Comparison of ENCODE assay signal across 9 cellular contexts in the genomic region with DNA sequence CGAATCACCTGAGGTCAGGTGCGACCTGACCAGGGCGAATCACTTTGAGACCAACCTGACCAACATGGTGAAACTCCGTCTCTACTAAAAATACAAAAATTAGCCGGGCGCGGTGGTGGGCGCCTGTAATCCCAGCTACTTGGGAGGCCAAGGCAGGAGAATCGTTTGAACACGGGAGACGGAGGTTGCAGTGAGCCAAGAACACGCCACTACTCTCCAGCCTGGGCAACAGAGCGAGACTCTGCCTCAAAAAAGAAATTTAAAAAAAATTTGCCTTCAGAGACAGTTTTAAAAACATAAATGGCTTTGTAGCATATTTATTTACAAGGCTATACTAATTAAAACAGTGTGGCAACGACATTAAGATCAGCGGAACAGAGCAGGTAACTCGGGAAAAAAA. TPM values are rescaled to one million over a fixed set of nuclear protein-coding genes. Genes with fewer than 3 reads are reported as not detected.
DNase-seq lines count a peak whose midpoint lies in the region; ATAC-seq, FAIRE-seq and TF ChIP-seq lines count a peak whose summit lies in the region.
"Not testable (repeated sequence)": the region's sequence is repeated elsewhere in the genome, so short reads cannot be mapped to it uniquely, and the experiment has no call there.
"Had no signal": no experiment of that assay in that cellular context is flagged by ENCODE, and none has a peak within 500 bp of the region (broad histone marks: within the 10 kb centered on the region; RNA-seq: fewer than 3 reads in every experiment).

No MANE protein-coding gene starts in this region.

- not testable (repeated sequence) for ATAC-seq in CD4-positive, CD25-positive, alpha-beta regulatory T cell (ENCODE audit: low read depth in 2 of 2); IMR-90 (ENCODE audit: low read depth); T-helper 17 cell; activated naive CD8-positive, alpha-beta T cell treated with anti-CD3 and anti-CD28 coated beads, Interleukin-2, amount 50 U/mL, for 24 hours

- peak overlapping the region; percentile 92 to 96 (median 94) for H3K4me3 Mint-ChIP-seq in CD4-positive, CD25-positive, alpha-beta regulatory T cell
- H3K4me3 Mint-ChIP-seq in T-helper 17 cell = peak overlapping the region; percentile 90
- H3K4me3 Mint-ChIP-seq in activated naive CD8-positive, alpha-beta T cell treated with anti-CD3 and anti-CD28 coated beads, Interleukin-2, amount 50 U/mL, for 24 hours = peak overlapping the region; percentile 82
- H3K4me3 Mint-ChIP-seq in endodermal cell = peak overlapping the region; percentile 78

- H3K9me1 ChIP-seq in IMR-90 (ENCODE audit: insufficient read depth, low read length); keratinocyte (ENCODE audit: control insufficient read depth, extremely low read depth, insufficient read depth, low read length): not testable (repeated sequence)

- not testable (repeated sequence) for TF ChIP-seq EP300 in suprapubic skin (IDR thresholded peaks at IDR 0.05)

- H2BK5ac ChIP-seq in IMR-90 (ENCODE audit: low read depth, low read length, poor library complexity, severe bottlenecking) = not testable (repeated sequence)

- not testable (repeated sequence) for TF ChIP-seq POLR2A in IMR-90 (IDR thresholded peaks at IDR 0.05; ENCODE audit: low read depth, low read length); suprapubic skin (IDR thresholded peaks at IDR 0.05)

- peak overlapping the region; percentile 20 to 75 (median 26) for H3K27ac Mint-ChIP-seq in CD4-positive, CD25-positive, alpha-beta regulatory T cell
- peak overlapping the region; percentile 92 for H3K27ac Mint-ChIP-seq in T-helper 17 cell
- H3K27ac Mint-ChIP-seq in activated naive CD8-positive, alpha-beta T cell treated with anti-CD3 and anti-CD28 coated beads, Interleukin-2, amount 50 U/mL, for 24 hours = peak overlapping the region; percentile 79
- H3K27ac Mint-ChIP-seq in endodermal cell = not testable (repeated sequence)

- H3K23ac ChIP-seq in IMR-90 (ENCODE audit: low read depth, low read length) = not testable (repeated sequence)

- not testable (repeated sequence) for H3K27ac ChIP-seq in CD4-positive, CD25-positive, alpha-beta regulatory T cell (ENCODE audit: insufficient read depth, low read length, poor library complexity, severe bottlenecking); IMR-90 (ENCODE audit: insufficient read depth, low read length); endodermal cell (ENCODE audit: low read depth, low read length); suprapubic skin
- H3K27ac ChIP-seq in keratinocyte (ENCODE audit: control insufficient read depth, insufficient read depth, low read length) = peak overlapping the region; percentile 80

- peaks cover 43% of the 10 kb centered on the region for H3K4me1 ChIP-seq in CD4-positive, CD25-positive, alpha-beta regulatory T cell (ENCODE audit: control insufficient read depth, insufficient read depth, low read length, poor library complexity, severe bottlenecking)
- H3K4me1 ChIP-seq in IMR-90 (ENCODE audit: control insufficient read depth, insufficient read depth, low read length); endodermal cell (ENCODE audit: control insufficient read depth, insufficient read depth, low read length): not testable (repeated sequence)
- peaks cover 32% of the 10 kb centered on the region for H3K4me1 ChIP-seq in keratinocyte (ENCODE audit: control insufficient read depth, extremely low read depth, insufficient read depth, low read length)
- peaks cover 17% of the 10 kb centered on the region for H3K4me1 ChIP-seq in neuron (ENCODE audit: insufficient read depth, low read length)
- peaks cover 39% of the 10 kb centered on the region for H3K4me1 ChIP-seq in suprapubic skin

- not testable (repeated sequence) for H3K56ac ChIP-seq in IMR-90 (ENCODE audit: extremely low read depth, insufficient read depth, low read length)

- H3K4me3 ChIP-seq in CD4-positive, CD25-positive, alpha-beta regulatory T cell (ENCODE audit: low read depth, low read length) = peak overlapping the region; percentile 91
- peak overlapping the region; percentile 91; the same call in 1 of the 2 replicates for H3K4me3 ChIP-seq in IMR-90 (ENCODE audit: insufficient read depth, low read depth, low read length)
- peak overlapping the region; percentile 84 for H3K4me3 ChIP-seq in endodermal cell (ENCODE audit: low read length)
- H3K4me3 ChIP-seq in keratinocyte (ENCODE audit: control insufficient read depth in 2 of 3, extremely low read depth in 1 of 3, insufficient read depth in 2 of 3, low read depth in 1 of 3, low read length in 3 of 3) = peak overlapping the region; percentile 75 to 95 (median 85)
- peak overlapping the region; percentile 67 for H3K4me3 ChIP-seq in neuron (ENCODE audit: low read length)
- H3K4me3 ChIP-seq in suprapubic skin = peak overlapping the region; percentile 88

- not testable (repeated sequence) for DNase-seq in CD4-positive, CD25-positive, alpha-beta regulatory T cell; IMR-90; T-helper 17 cell; activated naive CD8-positive, alpha-beta T cell treated with anti-CD3 and anti-CD28 coated beads, Interleukin-2, amount 50 U/mL, for 24 hours; endodermal cell; keratinocyte (ENCODE audit: low read depth, low spot score); suprapubic skin (ENCODE audit: low spot score in 2 of 2)

- not testable (repeated sequence) for H4K20me1 ChIP-seq in IMR-90 (ENCODE audit: insufficient read depth, low read length); keratinocyte (ENCODE audit: control insufficient read depth, extremely low read depth, insufficient read depth, low read length)

- dilution Hi-C loops in IMR-90 (cut with HindIII; ENCODE audit: low sequenced_read_pairs, unreplicated experiment); keratinocyte (cut with MboI; ENCODE audit: extremely low pct_ligation_motif_present, low sequenced_read_pairs): not testable (repeated sequence)

- peaks cover 27% of the 10 kb centered on the region for H3K36me3 Mint-ChIP-seq in CD4-positive, CD25-positive, alpha-beta regulatory T cell
- not testable (repeated sequence) for H3K36me3 Mint-ChIP-seq in T-helper 17 cell (ENCODE audit: low read depth)
- H3K36me3 Mint-ChIP-seq in activated naive CD8-positive, alpha-beta T cell treated with anti-CD3 and anti-CD28 coated beads, Interleukin-2, amount 50 U/mL, for 24 hours (ENCODE audit: low read depth) = peaks cover 47% of the 10 kb centered on the region
- H3K36me3 Mint-ChIP-seq in endodermal cell (ENCODE audit: low read depth) = peaks cover 28% of the 10 kb centered on the region

- not testable (repeated sequence) for H2BK20ac ChIP-seq in IMR-90 (ENCODE audit: low read depth, low read length)

- intact Hi-C loops in IMR-90 (cut with micrococcal nuclease) = loop anchor here (10.0 kb wide), 1 partner anchor 807 kb away; no protein-coding TSS in a partner anchor

- peak overlapping the region; percentile 99; the same call in 1 of the 2 replicates for H3K4me2 ChIP-seq in IMR-90 (ENCODE audit: low read depth, low read length)
- H3K4me2 ChIP-seq in keratinocyte (ENCODE audit: control insufficient read depth, extremely low read depth, insufficient read depth, low read depth, low read length) = peak overlapping the region; percentile 73

- 98% methylated on average over 8 of the region's 16 CpGs; no CpG with 5 or more reads in 1 of the 2 experiments for WGBS in IMR-90 (ENCODE audit: extremely low coverage in 2 of 2, insufficient read length in 1 of 2), 2 experiments
- 93 to 94% methylated on average over 9 to 16 of the region's 16 CpGs for WGBS in endodermal cell (ENCODE audit: insufficient coverage in 1 of 2, insufficient read length in 1 of 2), 2 experiments
- 87% methylated on average over 16 of the region's 16 CpGs for WGBS in suprapubic skin

- peaks cover 30 to 45% of the 10 kb centered on the region in 2 experiments for H3K79me1 ChIP-seq in IMR-90 (ENCODE audit: low read depth in 1 of 2, low read length in 2 of 2)

- not testable (repeated sequence) for FAIRE-seq in keratinocyte (lab: Jason Lieb, UNC)

- not testable (repeated sequence) for H3K9me3 Mint-ChIP-seq in CD4-positive, CD25-positive, alpha-beta regulatory T cell; activated naive CD8-positive, alpha-beta T cell treated with anti-CD3 and anti-CD28 coated beads, Interleukin-2, amount 50 U/mL, for 24 hours; endodermal cell

- not testable (repeated sequence) for H3K9me3 ChIP-seq in CD4-positive, CD25-positive, alpha-beta regulatory T cell (ENCODE audit: control insufficient read depth in 2 of 2, low read length in 2 of 2); IMR-90 (ENCODE audit: control insufficient read depth, insufficient read depth, low read length); T-helper 17 cell (ENCODE audit: control insufficient read depth, low read length, poor library complexity, severe bottlenecking); endodermal cell (ENCODE audit: control insufficient read depth, low read length); keratinocyte (ENCODE audit: control insufficient read depth, low read depth, low read length); neuron (ENCODE audit: low read length); suprapubic skin

- H3K4ac ChIP-seq in IMR-90 (ENCODE audit: low read depth, low read length) = not testable (repeated sequence)

- POLR2A ChIA-PET in IMR-90 (lab: Charles Lee; ENCODE audit: unreplicated experiment) = not testable (repeated sequence)

- not testable (repeated sequence) for H2AK5ac ChIP-seq in IMR-90 (ENCODE audit: low read depth, low read length)

- peaks cover 58% of the 10 kb centered on the region for H3K79me2 ChIP-seq in keratinocyte (ENCODE audit: control insufficient read depth, insufficient read depth, low read length)

- H3K27me3 Mint-ChIP-seq in CD4-positive, CD25-positive, alpha-beta regulatory T cell; T-helper 17 cell; activated naive CD8-positive, alpha-beta T cell treated with anti-CD3 and anti-CD28 coated beads, Interleukin-2, amount 50 U/mL, for 24 hours: not testable (repeated sequence)
- peaks cover 14% of the 10 kb centered on the region for H3K27me3 Mint-ChIP-seq in endodermal cell (ENCODE audit: insufficient read depth)

- not testable (repeated sequence) for H3K18ac ChIP-seq in IMR-90 (ENCODE audit: low read depth, low read length)

- not testable (repeated sequence) for H4K5ac ChIP-seq in IMR-90 (ENCODE audit: low read depth, low read length)

- in situ Hi-C loops in IMR-90 (cut with MboI; ENCODE audit: low sequenced_read_pairs) = loop anchor here (25.0 kb wide), 3 partner anchors 804 to 1654 kb away; partner anchors contain the start of genes ANKRD60 and RBM38

- H3K4me1 Mint-ChIP-seq in CD4-positive, CD25-positive, alpha-beta regulatory T cell = peaks cover 42 to 64% (median 53%) of the 10 kb centered on the region in 4 donors
- H3K4me1 Mint-ChIP-seq in T-helper 17 cell (peaks cover 39% of the 10 kb centered on the region), endodermal cell (peaks cover 12% of the 10 kb centered on the region)
- peaks cover 62% of the 10 kb centered on the region for H3K4me1 Mint-ChIP-seq in activated naive CD8-positive, alpha-beta T cell treated with anti-CD3 and anti-CD28 coated beads, Interleukin-2, amount 50 U/mL, for 24 hours

- not testable (repeated sequence) for H3K27me3 ChIP-seq in CD4-positive, CD25-positive, alpha-beta regulatory T cell (ENCODE audit: control insufficient read depth, insufficient read depth, low read length); IMR-90 (ENCODE audit: control insufficient read depth, insufficient read depth, low read length); endodermal cell (ENCODE audit: control insufficient read depth, insufficient read depth, low read length, poor library complexity, severe bottlenecking); keratinocyte (ENCODE audit: control insufficient read depth, extremely low read depth, insufficient read depth, low read length); neuron (ENCODE audit: insufficient read depth, low read length); suprapubic skin

- peaks cover 18% of the 10 kb centered on the region for H3K36me3 ChIP-seq in CD4-positive, CD25-positive, alpha-beta regulatory T cell (ENCODE audit: control insufficient read depth, insufficient read depth, low read length)
- H3K36me3 ChIP-seq in IMR-90 (ENCODE audit: control insufficient read depth, insufficient read depth, low read length) (peaks cover 10% of the 10 kb centered on the region), endodermal cell (ENCODE audit: control insufficient read depth, insufficient read depth, low read length) (peaks cover 31% of the 10 kb centered on the region), keratinocyte (ENCODE audit: control insufficient read depth in 2 of 2, extremely low read depth in 1 of 2, insufficient read depth in 2 of 2, low read length in 2 of 2) (peaks cover 16 to 30% of the 10 kb centered on the region in 2 experiments), suprapubic skin (peaks cover 19% of the 10 kb centered on the region)
- not testable (repeated sequence) for H3K36me3 ChIP-seq in neuron (ENCODE audit: insufficient read depth, low read length)

- not testable (repeated sequence) for H3K14ac ChIP-seq in IMR-90 (replicated peaks; ENCODE audit: low read depth, low read length)

- not testable (repeated sequence) for H2BK15ac ChIP-seq in IMR-90 (ENCODE audit: low read depth, low read length)

- H4K8ac ChIP-seq in IMR-90 (ENCODE audit: low read depth in 2 of 2, low read length in 2 of 2) = peak overlapping the region; percentile 80; a peak in 3 of 4 replicates

- H2AFZ ChIP-seq in IMR-90 (replicated peaks; ENCODE audit: low read length, poor library complexity); keratinocyte (ENCODE audit: control insufficient read depth, low read length); neuron (ENCODE audit: low read depth, low read length): not testable (repeated sequence)

- not testable (repeated sequence) for BruUV-seq in IMR-90 (replicated peaks; lab: Mats Ljungman, UMichigan)

- not testable (repeated sequence) for H3K9ac ChIP-seq in IMR-90 (ENCODE audit: low read depth, low read length); endodermal cell (ENCODE audit: extremely low read depth, low read length, poor library complexity, severe bottlenecking)
- peak overlapping the region; percentile 86 for H3K9ac ChIP-seq in keratinocyte (ENCODE audit: control insufficient read depth, extremely low read depth, insufficient read depth, low read length)

- not testable (repeated sequence) for TF ChIP-seq CTCF in IMR-90 (conservative IDR thresholded peaks at IDR 0.05; ENCODE audit: low read depth, low read length); endodermal cell (conservative IDR thresholded peaks at IDR 0.05); keratinocyte (optimal IDR thresholded peaks at IDR 0.05 in 1 of 3, IDR thresholded peaks at IDR 0.05 in 1 of 3, conservative IDR thresholded peaks at IDR 0.05 in 1 of 3; ENCODE audit: extremely low read depth in 1 of 3, insufficient read depth in 2 of 3, low read length in 3 of 3); suprapubic skin (IDR thresholded peaks at IDR 0.05)

- not testable (repeated sequence) for H2BK120ac ChIP-seq in IMR-90 (ENCODE audit: low read depth, low read length)

- H2AK9ac ChIP-seq in IMR-90 (replicated peaks; ENCODE audit: low read depth, low read length, poor library complexity) = not testable (repeated sequence)

- CTCF ChIA-PET in IMR-90 (lab: Yijun Ruan, JAX) = not testable (repeated sequence)

- TF ChIP-seq RAD21 in IMR-90 (IDR thresholded peaks at IDR 0.05; ENCODE audit: low read length) = not testable (repeated sequence)

- not testable (repeated sequence) for H4K91ac ChIP-seq in IMR-90 (ENCODE audit: insufficient read depth, low read depth, low read length)

RNA-seq across cellular contexts. Expression of gene PRELID3B, which starts 1.1 kb away (rescaled TPM):
- 50.4 TPM for total RNA-seq in CD4-positive, CD25-positive, alpha-beta regulatory T cell
- 10 to 100 TPM; 33.8 to 44.7 (median 37.6) TPM for polyA plus RNA-seq in CD4-positive, CD25-positive, alpha-beta regulatory T cell
- 41.9 and 80.8 TPM in 2 replicates for total RNA-seq in IMR-90 (2012; rRNA removed)
- polyA plus RNA-seq in IMR-90 (2012; rRNA removed) = 18.0 and 24.8 TPM in 2 replicates
- polyA plus RNA-seq in IMR-90 (2012; cell fraction: cytosol; rRNA removed) = 3.3 and 4.8 TPM in 2 replicates
- 1.4 and 8.0 TPM in 2 replicates for polyA plus RNA-seq in IMR-90 (2012; cell fraction: nucleus; rRNA removed; ENCODE audit: low replicate concordance)
- total RNA-seq in T-helper 17 cell = 10 to 100 TPM; 53.8 to 72.6 TPM
- 10 to 100 TPM; 48.6 to 50.8 TPM for total RNA-seq in endodermal cell
- polyA plus RNA-seq in endodermal cell (2013, experiment 1 of 2) = 54.6 TPM
- 51.3 TPM for polyA plus RNA-seq in endodermal cell (2013, experiment 2 of 2)
- polyA plus RNA-seq in keratinocyte = 70.7 to 86.9 TPM (median 75.3 TPM) in 3 replicates
- polyA plus RNA-seq in keratinocyte (2011; ENCODE audit: low read depth) = 211 TPM
- 66.1 and 129 TPM in 2 replicates for polyA plus RNA-seq in keratinocyte (2011; cell fraction: cytosol; rRNA removed)
- 26.8 and 42.0 TPM in 2 replicates for polyA plus RNA-seq in keratinocyte (2011; cell fraction: nucleus; rRNA removed)
- 79.1 and 112 TPM in 2 replicates for polyA plus RNA-seq in keratinocyte (2012; ENCODE audit: low replicate concordance)
- 90.1 to 126 TPM (median 96.3 TPM) in 3 replicates for polyA minus RNA-seq in keratinocyte
- 106 TPM for polyA minus RNA-seq in keratinocyte (2011; cell fraction: cytosol; rRNA and poly(A)+ RNA removed)
- polyA minus RNA-seq in keratinocyte (2011; cell fraction: nucleus; rRNA and poly(A)+ RNA removed) = 26.6 and 32.0 TPM in 2 replicates
- total RNA-seq in suprapubic skin = 10 to 100 TPM; 25.4 to 42.2 (median 32.8) TPM

RNA-seq across cellular contexts. Expression of gene ATP5F1E, which starts 9.4 kb away (rescaled TPM):
- 54.9 TPM for total RNA-seq in CD4-positive, CD25-positive, alpha-beta regulatory T cell
- polyA plus RNA-seq in CD4-positive, CD25-positive, alpha-beta regulatory T cell = 100 to 1,000 TPM in 2 of 4 donors, 10 to 100 TPM in 2; 85.6 to 145 (median 102) TPM
- total RNA-seq in IMR-90 (2012; rRNA removed) (3.8 and 12.2 TPM in 2 replicates), T-helper 17 cell (10 to 100 TPM; 57.8 to 84.0 TPM), endodermal cell (10 to 100 TPM; 52.6 to 62.6 TPM), suprapubic skin (10 to 100 TPM; 16.1 to 26.8 (median 19.5) TPM)
- polyA plus RNA-seq in IMR-90 (2012; rRNA removed) (34.5 and 42.6 TPM in 2 replicates), keratinocyte (48.3 to 100 TPM (median 99.7 TPM) in 3 replicates)
- polyA plus RNA-seq in IMR-90 (2012; cell fraction: cytosol; rRNA removed) = 9.0 and 19.1 TPM in 2 replicates
- 1.8 and 10.5 TPM in 2 replicates for polyA plus RNA-seq in IMR-90 (2012; cell fraction: nucleus; rRNA removed; ENCODE audit: low replicate concordance)
- polyA plus RNA-seq in endodermal cell (2013, experiment 1 of 2) = 73.3 TPM
- 79.4 TPM for polyA plus RNA-seq in endodermal cell (2013, experiment 2 of 2)
- polyA plus RNA-seq in keratinocyte (2011; ENCODE audit: low read depth) = 103 TPM
- 59.0 and 59.8 TPM in 2 replicates for polyA plus RNA-seq in keratinocyte (2011; cell fraction: cytosol; rRNA removed)
- polyA plus RNA-seq in keratinocyte (2011; cell fraction: nucleus; rRNA removed) = 9.8 and 16.4 TPM in 2 replicates
- 71.0 and 118 TPM in 2 replicates for polyA plus RNA-seq in keratinocyte (2012; ENCODE audit: low replicate concordance)
- polyA minus RNA-seq in keratinocyte = 5.2 to 8.3 TPM (median 6.4 TPM) in 3 replicates
- 37.8 TPM for polyA minus RNA-seq in keratinocyte (2011; cell fraction: cytosol; rRNA and poly(A)+ RNA removed)
- polyA minus RNA-seq in keratinocyte (2011; cell fraction: nucleus; rRNA and poly(A)+ RNA removed) = 3.3 and 3.9 TPM in 2 replicates

RNA-seq across cellular contexts. Expression of gene TUBB1, which starts 22.3 kb away (rescaled TPM):
- 31.7 TPM for total RNA-seq in CD4-positive, CD25-positive, alpha-beta regulatory T cell
- polyA plus RNA-seq in CD4-positive, CD25-positive, alpha-beta regulatory T cell = under 1 TPM; 0.07 to 0.22 (median 0.13) TPM
- not detected in 2 replicates for total RNA-seq in IMR-90 (2012; rRNA removed)
- polyA plus RNA-seq in IMR-90 (2012; rRNA removed) = not detected in 2 replicates
- polyA plus RNA-seq in IMR-90 (2012; cell fraction: cytosol; rRNA removed) = not detected in 2 replicates
- polyA plus RNA-seq in IMR-90 (2012; cell fraction: nucleus; rRNA removed; ENCODE audit: low replicate concordance) = 0.02 TPM in 1 of 2 replicates, not detected in the other
- total RNA-seq in T-helper 17 cell = 100 to 1,000 TPM in 1 of 2 donors, 10 to 100 TPM in 1; 14.0 to 483 TPM
- not detected for total RNA-seq in endodermal cell
- polyA plus RNA-seq in endodermal cell (2013, experiment 1 of 2) = not detected
- not detected for polyA plus RNA-seq in endodermal cell (2013, experiment 2 of 2)
- 0.03 TPM in 1 of 3 replicates, not detected in the others for polyA plus RNA-seq in keratinocyte
- not detected for polyA plus RNA-seq in keratinocyte (2011; ENCODE audit: low read depth)
- polyA plus RNA-seq in keratinocyte (2011; cell fraction: cytosol; rRNA removed) = not detected in 2 replicates
- polyA plus RNA-seq in keratinocyte (2011; cell fraction: nucleus; rRNA removed) = 0.04 TPM in 1 of 2 replicates, not detected in the other
- polyA plus RNA-seq in keratinocyte (2012; ENCODE audit: low replicate concordance) = 0.02 and 0.08 TPM in 2 replicates
- polyA minus RNA-seq in keratinocyte = not detected in 3 replicates
- polyA minus RNA-seq in keratinocyte (2011; cell fraction: cytosol; rRNA and poly(A)+ RNA removed) = not detected
- not detected in 2 replicates for polyA minus RNA-seq in keratinocyte (2011; cell fraction: nucleus; rRNA and poly(A)+ RNA removed)
- total RNA-seq in suprapubic skin = under 1 TPM in 1 of 4 donors, not detected in 3; 0.17 TPM
- total RNA-seq: glomerular endothelial cell had no signal

RNA-seq across cellular contexts. Expression of gene CTSZ, which starts 34.4 kb away (rescaled TPM):
- total RNA-seq in CD4-positive, CD25-positive, alpha-beta regulatory T cell = 26.6 TPM
- polyA plus RNA-seq in CD4-positive, CD25-positive, alpha-beta regulatory T cell = 1 to 10 TPM; 1.8 to 3.4 (median 3.2) TPM
- total RNA-seq in IMR-90 (2012; rRNA removed) (43.6 and 46.1 TPM in 2 replicates), T-helper 17 cell (10 to 100 TPM; 27.4 to 30.1 TPM), endodermal cell (10 to 100 TPM; 55.9 to 76.6 TPM), suprapubic skin (10 to 100 TPM; 25.6 to 38.7 (median 34.7) TPM)
- polyA plus RNA-seq in IMR-90 (2012; rRNA removed) (82.8 and 88.5 TPM in 2 replicates), keratinocyte (102 to 171 TPM (median 138 TPM) in 3 replicates)
- 78.1 and 134 TPM in 2 replicates for polyA plus RNA-seq in IMR-90 (2012; cell fraction: cytosol; rRNA removed)
- polyA plus RNA-seq in IMR-90 (2012; cell fraction: nucleus; rRNA removed; ENCODE audit: low replicate concordance) = 37.6 and 39.3 TPM in 2 replicates
- polyA plus RNA-seq in endodermal cell (2013, experiment 1 of 2) = 33.0 TPM
- 30.2 TPM for polyA plus RNA-seq in endodermal cell (2013, experiment 2 of 2)
- polyA plus RNA-seq in keratinocyte (2011; ENCODE audit: low read depth) = 63.5 TPM
- polyA plus RNA-seq in keratinocyte (2011; cell fraction: cytosol; rRNA removed) = 76.8 and 119 TPM in 2 replicates
- 133 and 140 TPM in 2 replicates for polyA plus RNA-seq in keratinocyte (2011; cell fraction: nucleus; rRNA removed)
- 25.5 and 178 TPM in 2 replicates for polyA plus RNA-seq in keratinocyte (2012; ENCODE audit: low replicate concordance)
- 74.1 to 149 TPM (median 79.1 TPM) in 3 replicates for polyA minus RNA-seq in keratinocyte
- polyA minus RNA-seq in keratinocyte (2011; cell fraction: cytosol; rRNA and poly(A)+ RNA removed) = 105 TPM
- polyA minus RNA-seq in keratinocyte (2011; cell fraction: nucleus; rRNA and poly(A)+ RNA removed) = 54.2 and 59.5 TPM in 2 replicates

Comparison
In these comparisons a context has a peak if more than half of its experiments do, and no peak if none do; other contexts are left out.
1. RNA of gene TUBB1, which starts 22.3 kb away (total RNA-seq): 14.0 to 483 TPM in T-helper 17 cell and 31.7 TPM in CD4-positive, CD25-positive, alpha-beta regulatory T cell (single experiment); not detected in IMR-90, not detected in endodermal cell and 0.17 TPM in suprapubic skin; every median in the first group is over 10 times any median in the second.
2. Peak in every context shown above with its lines, with median percentiles within 50 percentile points of each other: H3K4me3 ChIP-seq and H3K4me3 Mint-ChIP-seq.